32 cellular contexts compared by ENCODE assay signal in genomic region chr20:776165-776564, GRCh38. TPM values are rescaled to one million over a fixed set of nuclear protein-coding genes. Genes with fewer than 3 reads are reported as not detected.
"Had no signal": no experiment of that assay in that cellular context is flagged by ENCODE, and none has a peak within 500 bp of the region (broad histone marks: within the 10 kb centered on the region; RNA-seq: fewer than 3 reads in every experiment).

No MANE protein-coding gene starts in this region.

- ATAC-seq: effector memory CD8-positive, alpha-beta T cell; left lobe of liver; natural killer cell treated with Interleukin-12 subunit alpha and Interleukin-12 subunit beta and Interleukin-15 and Interleukin-18, amount 100 ng/mL, for 72 hours; stimulated activated effector memory CD8-positive, alpha-beta T cell treated with anti-CD3 and anti-CD28 coated beads, Interleukin-12 subunit alpha, Interleukin-12 subunit beta, amount 100 ng/mL, for 72 hours had no signal

- H3K4me1 ChIP-seq: adrenal gland, ascending aorta, right lobe of liver, thyroid gland, upper lobe of right lung had no signal

- DNase-seq: activated CD4-positive, alpha-beta memory T cell treated with anti-CD3 and anti-CD28 coated beads for 36 hours; activated CD4-positive, alpha-beta T cell treated with anti-CD3 and anti-CD28 coated beads, Interleukin-2, amount 10 ng/mL, durations not matched to agents 24 days and 14 days; activated CD4-positive, CD25-positive, alpha-beta regulatory T cell treated with anti-CD3 and anti-CD28 coated beads, Interleukin-2, amount 50 U/mL, for 72 hours; activated CD8-positive, alpha-beta memory T cell treated with anti-CD3 and anti-CD28 coated beads, Interleukin-2, amount 50 U/mL, for 4 hours; activated effector memory CD4-positive, alpha-beta T cell treated with anti-CD3 and anti-CD28 coated beads, Interleukin-2, amount 50 U/mL, for 16 hours; activated naive CD4-positive, alpha-beta T cell treated with anti-CD3 and anti-CD28 coated beads for 36 hours; activated naive CD8-positive, alpha-beta T cell treated with anti-CD3 and anti-CD28 coated beads for 36 hours; activated T-cell treated with anti-CD3 and anti-CD28 coated beads, Interleukin-2, amount 50 U/mL, for 1 hour; adrenal gland; dorsolateral prefrontal cortex; effector memory CD8-positive, alpha-beta T cell; heart right ventricle; kidney glomerular epithelial cell; right lobe of liver; stimulated activated CD4-positive, alpha-beta T cell treated with anti-CD3 and anti-CD28 coated beads, Interleukin-4, amount 100 ng/mL, for 24 hours; T-helper 2 cell; thyroid gland; upper lobe of right lung had no signal

- H3K27ac ChIP-seq: adrenal gland, ascending aorta, cardiac muscle cell, coronary artery, dorsolateral prefrontal cortex, right lobe of liver, skin epidermis, thyroid gland, upper lobe of right lung had no signal

- H3K36me3 ChIP-seq: adrenal gland, ascending aorta, cardiac muscle cell, heart right ventricle, right lobe of liver, thyroid gland, upper lobe of right lung had no signal

- H3K4me3 ChIP-seq: adrenal gland, ascending aorta, cardiac muscle cell, coronary artery, dorsolateral prefrontal cortex, lung, right lobe of liver, skin epidermis, thyroid gland, upper lobe of right lung had no signal

- H3K27me3 ChIP-seq: ascending aorta, cardiac muscle cell, dorsolateral prefrontal cortex, right lobe of liver, thyroid gland, upper lobe of right lung had no signal

- H3K9me3 ChIP-seq: adrenal gland, ascending aorta, heart right ventricle, right lobe of liver, thyroid gland, upper lobe of right lung had no signal

RNA-seq across cellular contexts. Expression of gene SLC52A3, which starts 7.9 kb away (rescaled TPM):
- total RNA-seq: activated CD4-positive, alpha-beta memory T cell treated with anti-CD3 and anti-CD28 coated beads for 36 hours; activated CD4-positive, alpha-beta T cell treated with anti-CD3 and anti-CD28 coated beads, Interleukin-2, amount 10 ng/mL, durations not matched to agents 24 days and 14 days; activated CD8-positive, alpha-beta memory T cell treated with anti-CD3 and anti-CD28 coated beads for 36 hours; activated naive CD4-positive, alpha-beta T cell treated with anti-CD3 and anti-CD28 coated beads for 36 hours; activated T-helper 1 cell treated with anti-CD3 and anti-CD28 coated beads, Interleukin-12 subunit alpha, Interleukin-12 subunit beta, Interleukin-2, Interleukin-4 antibody, amounts not matched to agents 30 ng/mL and 10 ng/mL and 1 ng/mL, durations not matched to agents 14 hours and 24 hours and 36 hours; fibroblast of lung; fibroblast of villous mesenchyme; mononuclear cell; natural killer cell treated with Interleukin-12 subunit alpha and Interleukin-12 subunit beta and Interleukin-15 and Interleukin-18, amount 100 ng/mL, for 72 hours; osteoblast had no signal
- polyA plus RNA-seq: cardiac muscle cell, fibroblast of lung had no signal
